Comparison of ENCODE assay signal across 30 cellular contexts in the genomic region with DNA sequence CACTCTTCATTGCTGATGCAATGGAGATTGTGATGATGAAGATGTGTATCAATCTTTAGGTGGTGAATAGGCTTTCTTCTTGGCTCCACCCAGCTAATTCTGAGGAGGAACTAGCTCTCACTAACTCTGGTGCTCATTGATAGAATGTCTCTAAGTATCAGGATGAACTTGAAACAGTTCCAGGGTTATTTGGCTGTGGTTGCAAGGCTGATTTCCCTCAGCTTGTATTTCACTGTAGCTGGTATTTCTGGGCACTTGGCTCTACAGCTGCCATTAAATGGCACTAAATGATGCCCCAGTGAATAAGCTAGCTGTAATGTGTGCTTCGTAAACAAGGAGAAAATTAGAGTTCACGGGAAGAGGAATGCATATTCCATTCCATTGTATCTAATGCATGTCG.
"Had no signal": no experiment of that assay in that cellular context is flagged by ENCODE, and none has a peak within 500 bp of the region (broad histone marks: within the 10 kb centered on the region; RNA-seq: fewer than 3 reads in every experiment).

No MANE protein-coding gene starts in this region.

- H2AFZ ChIP-seq: hepatocyte had no signal

- H3K79me2 ChIP-seq: hepatocyte had no signal

- H3K4me2 ChIP-seq: hepatocyte had no signal

- H3K4me3 Mint-ChIP-seq: activated CD4-positive, alpha-beta memory T cell treated with anti-CD3 and anti-CD28 coated beads, Interleukin-2, amount 10 ng/mL, durations not matched to agents 7 days and 5 days; activated CD4-positive, alpha-beta T cell treated with anti-CD3 and anti-CD28 coated beads, Interleukin-2, amount 10 ng/mL, durations not matched to agents 7 days and 5 days; activated naive CD4-positive, alpha-beta T cell treated with anti-CD3 and anti-CD28 coated beads, Interleukin-2, amount 50 U/mL, for 24 hours; activated naive CD8-positive, alpha-beta T cell treated with anti-CD3 and anti-CD28 coated beads, Interleukin-2, amount 50 U/mL, for 24 hours; central memory CD8-positive, alpha-beta T cell; dendritic cell treated with granulocyte-macrophage colony-stimulating factor and Interleukin-4, amounts not matched to agents 40 ng/mL and 50 ng/mL, for 4 days; endodermal cell; mesothelial cell of epicardium; naive B cell; nephron progenitor cell; stimulated activated effector memory CD8-positive, alpha-beta T cell treated with anti-CD3 and anti-CD28 coated beads, Interleukin-12 subunit alpha, Interleukin-12 subunit beta, amount 100 ng/mL, for 72 hours; stimulated activated naive CD8-positive, alpha-beta T cell treated with anti-CD3 and anti-CD28 coated beads, Interleukin-15, Interleukin-2, amounts not matched to agents 100 ng/mL and 50 ng/mL, for 24 hours; T-helper 1 cell treated with Interleukin-12 subunit alpha and Interleukin-12 subunit beta and Interleukin-4 antibody, amounts not matched to agents 30 μg/mL and 1 μg/mL, for 36 hours had no signal

- H3K4me3 ChIP-seq: esophagus muscularis mucosa, hepatocyte, sigmoid colon, thoracic aorta had no signal

- H3K27me3 Mint-ChIP-seq: activated naive CD4-positive, alpha-beta T cell treated with anti-CD3 and anti-CD28 coated beads, Interleukin-2, amount 50 U/mL, for 24 hours; central memory CD8-positive, alpha-beta T cell; dendritic cell treated with granulocyte-macrophage colony-stimulating factor and Interleukin-4, amounts not matched to agents 40 ng/mL and 50 ng/mL, for 4 days; naive B cell; stimulated activated naive CD8-positive, alpha-beta T cell treated with anti-CD3 and anti-CD28 coated beads, Interleukin-15, Interleukin-2, amounts not matched to agents 100 ng/mL and 50 ng/mL, for 24 hours had no signal

- H3K36me3 Mint-ChIP-seq: activated naive CD4-positive, alpha-beta T cell treated with anti-CD3 and anti-CD28 coated beads, Interleukin-2, amount 50 U/mL, for 24 hours; mesothelial cell of epicardium; naive B cell; stimulated activated effector memory CD8-positive, alpha-beta T cell treated with anti-CD3 and anti-CD28 coated beads, Interleukin-12 subunit alpha, Interleukin-12 subunit beta, amount 100 ng/mL, for 72 hours had no signal

- H3K4me1 Mint-ChIP-seq: activated CD4-positive, alpha-beta memory T cell treated with anti-CD3 and anti-CD28 coated beads, Interleukin-2, amount 10 ng/mL, durations not matched to agents 7 days and 5 days; activated CD4-positive, alpha-beta T cell treated with anti-CD3 and anti-CD28 coated beads, Interleukin-2, amount 10 ng/mL, durations not matched to agents 7 days and 5 days; central memory CD8-positive, alpha-beta T cell; endodermal cell; mesothelial cell of epicardium; nephron progenitor cell; stimulated activated effector memory CD8-positive, alpha-beta T cell treated with anti-CD3 and anti-CD28 coated beads, Interleukin-12 subunit alpha, Interleukin-12 subunit beta, amount 100 ng/mL, for 72 hours had no signal

- H3K27me3 ChIP-seq: esophagus muscularis mucosa, hepatocyte, sigmoid colon had no signal

- H3K36me3 ChIP-seq: esophagus muscularis mucosa, neutrophil, sigmoid colon, thoracic aorta had no signal

- H3K9me3 ChIP-seq: esophagus muscularis mucosa, neutrophil, sigmoid colon, thoracic aorta had no signal

- ATAC-seq: activated CD4-positive, CD25-positive, alpha-beta regulatory T cell treated with anti-CD3 and anti-CD28 coated beads, Interleukin-2, amount 50 U/mL, for 24 hours; activated naive CD8-positive, alpha-beta T cell treated with anti-CD3 and anti-CD28 coated beads, Interleukin-2, amount 50 U/mL, for 24 hours; stimulated activated effector memory CD8-positive, alpha-beta T cell treated with anti-CD3 and anti-CD28 coated beads, Interleukin-12 subunit alpha, Interleukin-12 subunit beta, amount 100 ng/mL, for 72 hours had no signal

- DNase-seq: activated CD4-positive, alpha-beta memory T cell treated with anti-CD3 and anti-CD28 coated beads, Interleukin-2, amount 10 ng/mL, durations not matched to agents 7 days and 5 days; activated CD4-positive, alpha-beta T cell treated with anti-CD3 and anti-CD28 coated beads, Interleukin-2, amount 10 ng/mL, durations not matched to agents 7 days and 5 days; activated naive CD8-positive, alpha-beta T cell treated with anti-CD3 and anti-CD28 coated beads, Interleukin-2, amount 50 U/mL, for 24 hours; activated T-cell treated with anti-CD3 and anti-CD28 coated beads, Interleukin-2, amount 50 U/mL, for 48 hours; amygdala; endodermal cell; foreskin melanocyte; islet precursor cell; left cardiac atrium; naive B cell; nephron progenitor cell; sigmoid colon; small intestine; stimulated activated CD4-positive, alpha-beta T cell treated with anti-CD3 and anti-CD28 coated beads, Interleukin-4, amount 100 ng/mL, for 24 hours; T-helper 9 cell; trophoblast cell had no signal

- H3K9me3 Mint-ChIP-seq: activated CD4-positive, alpha-beta memory T cell treated with anti-CD3 and anti-CD28 coated beads, Interleukin-2, amount 10 ng/mL, durations not matched to agents 7 days and 5 days; activated CD4-positive, alpha-beta T cell treated with anti-CD3 and anti-CD28 coated beads, Interleukin-2, amount 10 ng/mL, durations not matched to agents 7 days and 5 days; activated naive CD4-positive, alpha-beta T cell treated with anti-CD3 and anti-CD28 coated beads, Interleukin-2, amount 50 U/mL, for 24 hours; activated naive CD8-positive, alpha-beta T cell treated with anti-CD3 and anti-CD28 coated beads, Interleukin-2, amount 50 U/mL, for 24 hours; activated T-helper 2 cell treated with anti-CD3 and anti-CD28 coated beads, Interferon-gamma antibody, Interleukin-2, Interleukin-4, amounts not matched to agents 10 μg/mL and 5 μg/mL and 100 μg/mL, durations not matched to agents 14 hours and 24 hours and 36 hours; central memory CD8-positive, alpha-beta T cell; dendritic cell treated with granulocyte-macrophage colony-stimulating factor and Interleukin-4, amounts not matched to agents 40 ng/mL and 50 ng/mL, for 4 days; naive B cell; stimulated activated effector memory CD8-positive, alpha-beta T cell treated with anti-CD3 and anti-CD28 coated beads, Interleukin-12 subunit alpha, Interleukin-12 subunit beta, amount 100 ng/mL, for 72 hours; stimulated activated naive CD8-positive, alpha-beta T cell treated with anti-CD3 and anti-CD28 coated beads, Interleukin-15, Interleukin-2, amounts not matched to agents 100 ng/mL and 50 ng/mL, for 24 hours; T-helper 1 cell treated with Interleukin-12 subunit alpha and Interleukin-12 subunit beta and Interleukin-4 antibody, amounts not matched to agents 30 μg/mL and 1 μg/mL, for 36 hours had no signal

- H3K27ac ChIP-seq: esophagus muscularis mucosa, hepatocyte, neutrophil, sigmoid colon, thoracic aorta, VCaP had no signal

- H3K27ac Mint-ChIP-seq: activated CD4-positive, alpha-beta memory T cell treated with anti-CD3 and anti-CD28 coated beads, Interleukin-2, amount 10 ng/mL, durations not matched to agents 7 days and 5 days; activated CD4-positive, alpha-beta T cell treated with anti-CD3 and anti-CD28 coated beads, Interleukin-2, amount 10 ng/mL, durations not matched to agents 7 days and 5 days; activated naive CD4-positive, alpha-beta T cell treated with anti-CD3 and anti-CD28 coated beads, Interleukin-2, amount 50 U/mL, for 24 hours; activated naive CD8-positive, alpha-beta T cell treated with anti-CD3 and anti-CD28 coated beads, Interleukin-2, amount 50 U/mL, for 24 hours; activated T-helper 2 cell treated with anti-CD3 and anti-CD28 coated beads, Interferon-gamma antibody, Interleukin-2, Interleukin-4, amounts not matched to agents 10 μg/mL and 5 μg/mL and 100 μg/mL, durations not matched to agents 14 hours and 24 hours and 36 hours; dendritic cell treated with granulocyte-macrophage colony-stimulating factor and Interleukin-4, amounts not matched to agents 40 ng/mL and 50 ng/mL, for 4 days; endodermal cell; mesothelial cell of epicardium; naive B cell; nephron progenitor cell; stimulated activated effector memory CD8-positive, alpha-beta T cell treated with anti-CD3 and anti-CD28 coated beads, Interleukin-12 subunit alpha, Interleukin-12 subunit beta, amount 100 ng/mL, for 72 hours; stimulated activated naive CD8-positive, alpha-beta T cell treated with anti-CD3 and anti-CD28 coated beads, Interleukin-15, Interleukin-2, amounts not matched to agents 100 ng/mL and 50 ng/mL, for 24 hours; T-helper 1 cell treated with Interleukin-12 subunit alpha and Interleukin-12 subunit beta and Interleukin-4 antibody, amounts not matched to agents 30 μg/mL and 1 μg/mL, for 36 hours had no signal
